8 cellular contexts compared by ENCODE assay signal in the genomic region with DNA sequence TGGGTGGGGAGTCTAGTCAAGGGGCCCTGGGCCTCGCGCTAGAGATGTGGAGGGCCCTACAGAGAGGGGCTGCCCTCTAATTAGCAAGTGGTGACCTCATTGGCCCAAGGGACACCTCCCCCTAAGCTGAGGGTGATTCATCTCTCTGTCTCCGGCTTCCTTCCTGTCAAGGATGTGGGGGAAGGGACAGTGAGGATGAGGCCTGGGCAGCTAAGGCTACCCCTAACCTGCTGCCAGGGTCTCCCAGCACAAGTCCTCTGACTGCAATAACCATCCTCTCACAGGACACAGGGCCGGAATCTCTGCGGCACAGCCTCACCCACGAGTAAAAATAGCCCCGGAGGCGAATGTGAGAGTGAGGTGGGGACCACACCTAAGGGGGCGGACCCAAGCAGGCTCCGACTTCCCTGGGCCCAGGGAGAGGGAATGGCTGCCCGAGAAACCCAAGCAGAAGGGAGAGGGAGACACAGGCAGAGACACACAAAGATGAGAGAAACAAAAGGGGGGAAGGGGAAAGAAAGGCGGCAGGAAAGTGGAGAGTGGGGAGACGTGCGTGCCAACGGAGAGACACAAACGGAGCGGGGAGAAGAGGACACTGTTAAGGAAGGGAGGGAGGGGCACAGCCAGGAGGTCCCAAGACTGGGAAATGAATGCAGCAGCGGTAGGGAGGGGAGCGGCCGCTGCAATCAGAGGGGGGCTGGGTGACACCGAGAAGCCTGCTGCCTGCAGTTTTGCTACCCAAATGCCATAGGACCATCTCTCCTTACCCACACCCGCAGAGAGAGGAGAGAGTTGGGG. TPM values are rescaled to one million over a fixed set of nuclear protein-coding genes. Genes with fewer than 3 reads are reported as not detected.
DNase-seq lines count a peak whose midpoint lies in the region; FAIRE-seq and TF ChIP-seq lines count a peak whose summit lies in the region.

No MANE protein-coding gene starts in this region.

- peak overlapping the region; percentile 95 for H3K9ac ChIP-seq in GM23248
- H3K9ac ChIP-seq in parathyroid adenoma: no peak overlapping the region

- no peaks in the 10 kb centered on the region for H4K20me1 ChIP-seq in GM23248 (ENCODE audit: insufficient read depth)

- H3K4me2 ChIP-seq in GM23248 (ENCODE audit: unreplicated experiment): peak overlapping the region; percentile 98
- peak overlapping the region; percentile 95 for H3K4me2 ChIP-seq in parathyroid adenoma (ENCODE audit: low read length)

- H3K79me2 ChIP-seq in GM23248 (ENCODE audit: insufficient read depth) (peaks cover 58% of the 10 kb centered on the region), parathyroid adenoma (no peaks in the 10 kb centered on the region)

- 1% methylated on average over 18 to 22 of the region's 22 CpGs for WGBS in GM23248 (ENCODE audit: low coverage in 1 of 2, low lambda C conversion rate in 2 of 2, missing lambda C conversion rate in 2 of 2), 2 experiments

- H3K27me3 ChIP-seq in GM23248 (replicated peaks; ENCODE audit: insufficient read depth) (no peaks in the 10 kb centered on the region), parathyroid adenoma (ENCODE audit: control insufficient read depth, insufficient read depth, low read length) (no peaks in the 10 kb centered on the region)

- H2AFZ ChIP-seq in GM23248 (peak overlapping the region; percentile 41), parathyroid adenoma (peak overlapping the region; percentile 29)

- H3K4me3 ChIP-seq in GM23248 (peak overlapping the region; percentile 100), parathyroid adenoma (ENCODE audit: low read depth, low read length) (peak overlapping the region; percentile 99)

- H3K9me3 ChIP-seq in GM23248 (ENCODE audit: low read depth): no peaks in the 10 kb centered on the region
- H3K9me3 ChIP-seq in parathyroid adenoma (ENCODE audit: control insufficient read depth, low read length): no peaks in the 10 kb centered on the region

- H3K9me2 ChIP-seq in GM23248 (ENCODE audit: insufficient read depth): no peaks in the 10 kb centered on the region

- H3F3A ChIP-seq in GM23248 (ENCODE audit: insufficient read depth): peaks cover 72% of the 10 kb centered on the region

- DNase-seq in GM23248 (peak; percentile 82), RCC 7860 (ENCODE audit: low spot score) (peak; percentile 69), glomerular visceral epithelial cell (ENCODE audit: extremely low spot score) (peak; percentile 77), cortex of kidney (lab: John Stamatoyannopoulos, UW) (no peak), NCI-H446 (lab: John Stamatoyannopoulos, UW) (no peak)
- DNase-seq in activated effector memory CD4-positive, alpha-beta T cell treated with Interleukin-2 at 50 U/mL for 16 hours: peak; percentile 48

- in situ Hi-C loops in GM23248 (cut with MboI): no loop called here

- no peak for FAIRE-seq in RCC 7860 (lab: Jason Lieb, UNC)

- peak overlapping the region; percentile 95 for H3K27ac ChIP-seq in C4-2B
- peak overlapping the region; percentile 87 for H3K27ac ChIP-seq in GM23248
- peak overlapping the region; percentile 84 for H3K27ac ChIP-seq in parathyroid adenoma

- peaks cover 45% of the 10 kb centered on the region for H3K4me1 ChIP-seq in GM23248 (ENCODE audit: insufficient read depth)
- H3K4me1 ChIP-seq in parathyroid adenoma: peaks cover 9% of the 10 kb centered on the region

- peaks cover 33% of the 10 kb centered on the region for H3K36me3 ChIP-seq in GM23248 (ENCODE audit: low read depth)
- no peaks in the 10 kb centered on the region for H3K36me3 ChIP-seq in parathyroid adenoma (ENCODE audit: control insufficient read depth, insufficient read depth, low read length)

- TF ChIP-seq CTCF in C4-2B (conservative IDR thresholded peaks at IDR 0.05) (no peak), parathyroid adenoma (IDR thresholded peaks at IDR 0.05) (no peak)

RNA-seq across cellular contexts. Expression of a gene that starts 1.4 kb away (rescaled TPM):
- 447 and 576 TPM in 2 replicates for total RNA-seq in GM23248 (2014; rRNA removed; shearing (Covaris generic))
- polyA plus RNA-seq in GM23248 (2016; fragmentation: Nextera tagmentation; extraction: Ambion mirVana): 784 and 791 TPM in 2 replicates

RNA-seq across cellular contexts. Expression of a gene that starts 4.9 kb away (rescaled TPM):
- total RNA-seq in GM23248 (2014; rRNA removed; shearing (Covaris generic)): 4.3 and 7.1 TPM in 2 replicates
- 2.0 and 2.9 TPM in 2 replicates for polyA plus RNA-seq in GM23248 (2016; fragmentation: Nextera tagmentation; extraction: Ambion mirVana)

RNA-seq across cellular contexts. Expression of a gene that starts 5.8 kb away (rescaled TPM):
- total RNA-seq in GM23248 (2014; rRNA removed; shearing (Covaris generic)): 76.6 and 93.3 TPM in 2 replicates
- polyA plus RNA-seq in GM23248 (2016; fragmentation: Nextera tagmentation; extraction: Ambion mirVana): 77.7 and 90.2 TPM in 2 replicates

RNA-seq across cellular contexts. Expression of a gene that starts 11.7 kb away (rescaled TPM):
- total RNA-seq in GM23248 (2014; rRNA removed; shearing (Covaris generic)): not detected in 2 replicates
- not detected in 2 replicates for polyA plus RNA-seq in GM23248 (2016; fragmentation: Nextera tagmentation; extraction: Ambion mirVana)

RNA-seq across cellular contexts. Expression of a gene that starts 13.4 kb away (rescaled TPM):
- total RNA-seq in GM23248 (2014; rRNA removed; shearing (Covaris generic)): not detected in 2 replicates
- polyA plus RNA-seq in GM23248 (2016; fragmentation: Nextera tagmentation; extraction: Ambion mirVana): not detected in 2 replicates

Comparison
In these comparisons a context has a peak if more than half of its experiments do, and no peak if none do; other contexts are left out.
1. DNase-seq: peak in GM23248 (single experiment), RCC 7860 (single experiment), activated effector memory CD4-positive, alpha-beta T cell treated with Interleukin-2 at 50 U/mL for 16 hours (single experiment) and glomerular visceral epithelial cell (single experiment); none in cortex of kidney (single experiment) and NCI-H446 (0 of 2).
2. Peak in every context shown above with its lines, with median percentiles within 50 percentile points of each other: H3K27ac ChIP-seq.